ENCODE assay signal across 8 cellular contexts in the genomic region with DNA sequence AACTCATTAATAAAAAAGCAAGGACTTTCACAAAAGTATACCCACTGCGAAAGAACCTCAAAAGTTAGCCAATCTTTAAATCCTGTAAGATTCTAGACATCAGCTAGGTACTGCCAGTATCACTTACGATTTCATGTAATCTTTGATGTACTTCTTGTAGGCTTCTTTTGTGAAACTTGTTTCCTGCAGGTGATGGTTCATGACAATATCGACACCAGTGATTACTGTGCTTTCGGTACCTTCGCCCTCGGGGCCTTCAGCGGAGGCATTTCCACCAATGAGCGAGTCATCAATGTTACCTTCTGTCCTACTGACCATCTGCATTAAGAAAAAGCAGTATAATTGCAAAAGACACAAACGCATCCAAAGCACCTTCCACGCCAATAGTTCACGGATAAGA. TPM values are rescaled to one million over a fixed set of nuclear protein-coding genes. Genes with fewer than 3 reads are reported as not detected.
DNase-seq lines count a peak whose midpoint lies in the region; ATAC-seq and TF ChIP-seq lines count a peak whose summit lies in the region.

No MANE protein-coding gene starts in this region.

- H3K9me2 ChIP-seq in SU-DHL-6 (replicated peaks; ENCODE audit: insufficient read depth, low read length) = no peaks in the 10 kb centered on the region

- no peaks in the 10 kb centered on the region for H3K9me3 ChIP-seq in CD4-positive, CD25-positive, alpha-beta regulatory T cell (ENCODE audit: control insufficient read depth in 2 of 2, low read length in 2 of 2)
- H3K9me3 ChIP-seq in SU-DHL-6 (ENCODE audit: insufficient read depth, low read length) (no peaks in the 10 kb centered on the region), endocrine pancreas (ENCODE audit: control insufficient read depth, low read length) (no peaks in the 10 kb centered on the region), ovary (no peaks in the 10 kb centered on the region)

- peak overlapping the region; percentile 73 for H3K4me2 ChIP-seq in SU-DHL-6 (ENCODE audit: low read depth, low read length, poor library complexity, severe bottlenecking)

- peaks cover 0 to 2% (median 0%) of the 10 kb centered on the region in 7 donors for H3K9me3 Mint-ChIP-seq in CD4-positive, CD25-positive, alpha-beta regulatory T cell

- H3K9ac ChIP-seq in SU-DHL-6 (ENCODE audit: low read length) = peak overlapping the region; percentile 96
- peak overlapping the region; percentile 86 for H3K9ac ChIP-seq in endocrine pancreas (ENCODE audit: control insufficient read depth, insufficient read depth, low read length)

- peak in 2 of 3 donors; percentile 52 to 55 for DNase-seq in CD4-positive, CD25-positive, alpha-beta regulatory T cell
- DNase-seq in ovary = no peak
- DNase-seq in NCI-H1694 treated with DMSO at 0.1 percent for 48 hours (lab: John Stamatoyannopoulos, UW) = no peak
- no peak for DNase-seq in dedifferentiated amniotic fluid mesenchymal stem cell (ENCODE audit: extremely low spot score)
- DNase-seq in NCI-H748 (lab: John Stamatoyannopoulos, UW; ENCODE audit: unreplicated experiment) = no peak

- H3K36me3 Mint-ChIP-seq in CD4-positive, CD25-positive, alpha-beta regulatory T cell = peaks cover 45% of the 10 kb centered on the region

- peaks cover 51% of the 10 kb centered on the region for H4K20me1 ChIP-seq in SU-DHL-6 (ENCODE audit: low read depth, low read length)

- peaks cover 66% of the 10 kb centered on the region for H3K4me1 ChIP-seq in CD4-positive, CD25-positive, alpha-beta regulatory T cell (ENCODE audit: control insufficient read depth, insufficient read depth, low read length, poor library complexity, severe bottlenecking)
- H3K4me1 ChIP-seq in endocrine pancreas (ENCODE audit: control insufficient read depth, insufficient read depth, low read length) (peaks cover 13% of the 10 kb centered on the region), ovary (ENCODE audit: insufficient read depth) (peaks cover 3% of the 10 kb centered on the region)

- peaks cover 48% of the 10 kb centered on the region for H3F3A ChIP-seq in SU-DHL-6 (ENCODE audit: insufficient read depth)

- intact Hi-C loops in ovary (cut with DNase I) = no loop called here

- H3K4me3 Mint-ChIP-seq in CD4-positive, CD25-positive, alpha-beta regulatory T cell = peak overlapping the region; percentile 93 to 100 (median 98)

- no peak overlapping the region for H2AFZ ChIP-seq in SU-DHL-6 (ENCODE audit: low read depth, low read length, severe bottlenecking)

- peaks cover 50% of the 10 kb centered on the region for H3K36me3 ChIP-seq in CD4-positive, CD25-positive, alpha-beta regulatory T cell (ENCODE audit: control insufficient read depth, insufficient read depth, low read length)
- H3K36me3 ChIP-seq in SU-DHL-6 (ENCODE audit: low read length) = peaks cover 45% of the 10 kb centered on the region
- peaks cover 10% of the 10 kb centered on the region for H3K36me3 ChIP-seq in endocrine pancreas (ENCODE audit: control insufficient read depth, insufficient read depth, low read length)
- no peaks in the 10 kb centered on the region for H3K36me3 ChIP-seq in ovary

- no peak for TF ChIP-seq EP300 in ovary (IDR thresholded peaks at IDR 0.05)

- H3K79me2 ChIP-seq in SU-DHL-6 (ENCODE audit: insufficient read depth, low read length) = peaks cover 53% of the 10 kb centered on the region

- no peak for ATAC-seq in CD4-positive, CD25-positive, alpha-beta regulatory T cell (ENCODE audit: low read depth in 2 of 2)
- ATAC-seq in GM21515 (IDR thresholded peaks at IDR 0.05; ENCODE audit: unreplicated experiment) = no peak

- no peaks in the 10 kb centered on the region for H3K27me3 ChIP-seq in CD4-positive, CD25-positive, alpha-beta regulatory T cell (ENCODE audit: control insufficient read depth, insufficient read depth, low read length)
- H3K27me3 ChIP-seq in SU-DHL-6 (ENCODE audit: low read length) (no peaks in the 10 kb centered on the region), endocrine pancreas (ENCODE audit: control insufficient read depth, insufficient read depth, low read length) (no peaks in the 10 kb centered on the region), ovary (no peaks in the 10 kb centered on the region)

- peaks cover 37 to 80% (median 56%) of the 10 kb centered on the region in 4 donors for H3K4me1 Mint-ChIP-seq in CD4-positive, CD25-positive, alpha-beta regulatory T cell

- peaks cover 18% of the 10 kb centered on the region for H3K27me3 Mint-ChIP-seq in CD4-positive, CD25-positive, alpha-beta regulatory T cell

- WGBS in ovary, 3 donors = 3 to 6% (median 4%) methylated on average over 11 of the region's 11 CpGs

- no peak for TF ChIP-seq POLR2A in ovary (IDR thresholded peaks at IDR 0.05)

- H3K27ac ChIP-seq in CD4-positive, CD25-positive, alpha-beta regulatory T cell (ENCODE audit: insufficient read depth, low read length, poor library complexity, severe bottlenecking) = peak overlapping the region; percentile 100
- H3K27ac ChIP-seq in SU-DHL-6 (ENCODE audit: low read depth, low read length) = no peak overlapping the region; the same call in 1 of the 2 replicates
- peak overlapping the region; percentile 99 to 100 for H3K27ac ChIP-seq in ovary

- peak overlapping the region; percentile 98 to 100 (median 99) for H3K27ac Mint-ChIP-seq in CD4-positive, CD25-positive, alpha-beta regulatory T cell

- H3K4me3 ChIP-seq in CD4-positive, CD25-positive, alpha-beta regulatory T cell (ENCODE audit: low read depth, low read length) = peak overlapping the region; percentile 93
- H3K4me3 ChIP-seq in SU-DHL-6 (ENCODE audit: insufficient read depth, low read length, poor library complexity, severe bottlenecking) (peak overlapping the region; percentile 78), endocrine pancreas (ENCODE audit: control insufficient read depth, insufficient read depth, low read length) (peak overlapping the region; percentile 92), ovary (peak overlapping the region; percentile 100)

- TF ChIP-seq CTCF in SU-DHL-6 (IDR thresholded peaks at IDR 0.05; ENCODE audit: insufficient read depth, low read length, poor library complexity, severe bottlenecking) (no peak), ovary (IDR thresholded peaks at IDR 0.05) (no peak)

RNA-seq across cellular contexts. Expression of gene TPT1, which starts 1.1 kb away (rescaled TPM):
- total RNA-seq in CD4-positive, CD25-positive, alpha-beta regulatory T cell = 5,591 TPM
- polyA plus RNA-seq in CD4-positive, CD25-positive, alpha-beta regulatory T cell = 1,000 to 10,000 TPM; 2,708 to 4,074 (median 3,846) TPM
- 1,000 to 10,000 TPM; 4,694 to 8,633 (median 7,041) TPM for total RNA-seq in ovary
- polyA plus RNA-seq in ovary = over 10,000 TPM; 11,087 to 14,373 TPM

Comparison
In these comparisons a context has a peak if more than half of its experiments do, and no peak if none do; other contexts are left out.
1. DNase-seq: peak in CD4-positive, CD25-positive, alpha-beta regulatory T cell (2 of 3); none in ovary (0 of 5), NCI-H1694 treated with DMSO at 0.1 percent for 48 hours (single experiment), dedifferentiated amniotic fluid mesenchymal stem cell (single experiment) and NCI-H748 (single experiment).
2. Peak in every context shown above with its lines, with median percentiles within 50 percentile points of each other: H3K4me3 ChIP-seq.